In the genomic region with DNA sequence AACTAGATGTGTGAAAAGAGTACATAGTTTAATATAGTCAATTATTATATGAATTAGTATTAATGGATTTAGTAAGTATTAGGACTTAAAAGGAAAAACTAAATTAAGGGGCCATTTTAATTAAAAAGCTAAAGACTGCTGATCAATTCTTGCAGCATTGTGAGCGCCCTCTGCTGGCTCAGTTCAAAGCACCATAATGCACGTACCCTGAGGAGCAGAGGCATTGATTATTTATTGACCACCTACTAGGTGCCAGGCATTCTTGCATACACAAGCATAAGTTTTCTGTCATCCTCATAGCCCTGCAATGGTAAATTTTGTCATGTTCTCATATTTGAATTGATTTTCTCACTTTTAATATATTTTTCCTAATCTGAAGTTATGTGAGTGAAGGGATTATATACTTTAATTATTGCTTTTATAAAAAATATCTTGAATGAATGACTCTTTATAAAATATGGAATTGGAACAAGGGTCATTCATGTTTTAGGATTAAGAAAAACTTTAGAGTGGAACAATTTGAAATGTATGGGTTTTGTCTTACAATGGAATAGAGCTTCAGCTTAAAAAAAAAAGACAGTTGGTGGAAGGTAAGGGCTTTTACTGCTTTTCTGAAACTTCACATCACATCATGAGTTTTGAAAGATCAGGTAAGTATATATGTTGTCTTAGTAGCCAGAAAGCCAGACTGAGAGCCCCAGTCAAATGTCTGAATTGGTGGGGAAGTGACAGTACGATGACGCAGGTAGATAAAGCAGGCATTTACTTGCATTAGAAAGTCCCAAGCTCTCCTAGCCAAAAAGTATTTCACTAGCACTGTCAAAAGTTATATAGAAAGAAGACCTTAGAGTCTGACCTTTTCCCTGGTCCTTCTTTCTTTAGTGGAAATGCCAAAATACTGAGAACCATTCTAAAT, we compare ENCODE assay signal across 8 cellular contexts. TPM values are rescaled to one million over a fixed set of nuclear protein-coding genes. Genes with fewer than 3 reads are reported as not detected.
A peak's percentile ranks its signal among the peaks of the same experiment; 100 is the strongest.
DNase-seq lines count a peak whose midpoint lies in the region; ATAC-seq lines count a peak whose summit lies in the region.

No MANE protein-coding gene starts in this region.

- H2BK15ac ChIP-seq in mesendoderm (replicated peaks; ENCODE audit: low read depth): no peak overlapping the region

- no peaks in the 10 kb centered on the region for H3K79me2 ChIP-seq in mesendoderm (ENCODE audit: control insufficient read depth, insufficient read depth, low read length)

- no peak overlapping the region for H3K18ac ChIP-seq in mesendoderm (ENCODE audit: low read length)

- peak; percentile 37 for ATAC-seq in GM18498 (IDR thresholded peaks at IDR 0.05; ENCODE audit: unreplicated experiment)

- H3K9ac ChIP-seq in mesendoderm (ENCODE audit: low read length): no peak overlapping the region

- H3K79me1 ChIP-seq in mesendoderm (ENCODE audit: low read length): no peaks in the 10 kb centered on the region

- no peak overlapping the region for H3K4me3 ChIP-seq in mesendoderm (ENCODE audit: low read length)

- H3K4me1 ChIP-seq in mesendoderm (ENCODE audit: control insufficient read depth, low read depth, low read length): no peaks in the 10 kb centered on the region

- H3K4ac ChIP-seq in mesendoderm (ENCODE audit: low read depth, low read length): no peak overlapping the region

- no peaks in the 10 kb centered on the region for H3K27me3 ChIP-seq in mesendoderm (ENCODE audit: insufficient read depth, low read length, poor library complexity)

- in situ Hi-C loops in ACHN (cut with HindIII; ENCODE audit: low pct_ligation_motif_present, low pct_unique_long_range_greater_than_20kb, low sequenced_read_pairs): no loop called here

- DNase-seq in ACHN (peak; percentile 59), NCI-H1417 treated with DMSO at 0.1 percent for 48 hours (lab: John Stamatoyannopoulos, UW) (peak; percentile 8), ecto neural progenitor cell (ENCODE audit: low spot score) (peak; percentile 53), mesendoderm (peak; percentile 67), NCI-H526 treated with DMSO at 0.1 percent for 48 hours (lab: John Stamatoyannopoulos, UW) (no peak)
- peak; percentile 59 to 68 for DNase-seq in activated CD4-positive, alpha-beta T cell treated with anti-CD3 and anti-CD28 coated beads, Interleukin-2, amount 50 U/mL, for 24 hours (ENCODE audit: low read depth in 1 of 2, low spot score in 1 of 2)
- DNase-seq in stimulated activated CD8-positive, alpha-beta memory T cell treated with anti-CD3 and anti-CD28 coated beads, Interleukin-4, amount 100 ng/mL, for 48 hours: peak; percentile 91

- no peak overlapping the region for H4K8ac ChIP-seq in mesendoderm (ENCODE audit: low read depth, low read length)

- no peak overlapping the region for H3K27ac ChIP-seq in mesendoderm (ENCODE audit: low read depth, low read length)

- no peak overlapping the region for H2BK120ac ChIP-seq in mesendoderm (ENCODE audit: low read depth, low read length)

- no CpG with 5 or more reads among the region's 4 CpGs for WGBS in mesendoderm (ENCODE audit: extremely low coverage, insufficient coverage, low lambda C conversion rate)

- H4K5ac ChIP-seq in mesendoderm (ENCODE audit: low read length): no peak overlapping the region

- no peak overlapping the region for H3K56ac ChIP-seq in mesendoderm (ENCODE audit: low read length)

- no peaks in the 10 kb centered on the region for H3K36me3 ChIP-seq in mesendoderm (ENCODE audit: control insufficient read depth, insufficient read depth, low read length)

- no peak overlapping the region for H2AK5ac ChIP-seq in mesendoderm (ENCODE audit: low read length)

- no peak overlapping the region for H3K4me2 ChIP-seq in mesendoderm (ENCODE audit: low read length)

- no peak overlapping the region for H2BK5ac ChIP-seq in mesendoderm (ENCODE audit: low read length)

- H3K23ac ChIP-seq in mesendoderm (ENCODE audit: low read length): no peak overlapping the region

RNA-seq across cellular contexts. Expression of gene ITGA4, which starts 9.7 kb away (rescaled TPM):
- 0.70 TPM for polyA plus RNA-seq in mesendoderm (2013, experiment 1 of 2)
- polyA plus RNA-seq in mesendoderm (2013, experiment 2 of 2): 0.78 TPM
